ENCODE assay signal across 20 cellular contexts in the genomic region with DNA sequence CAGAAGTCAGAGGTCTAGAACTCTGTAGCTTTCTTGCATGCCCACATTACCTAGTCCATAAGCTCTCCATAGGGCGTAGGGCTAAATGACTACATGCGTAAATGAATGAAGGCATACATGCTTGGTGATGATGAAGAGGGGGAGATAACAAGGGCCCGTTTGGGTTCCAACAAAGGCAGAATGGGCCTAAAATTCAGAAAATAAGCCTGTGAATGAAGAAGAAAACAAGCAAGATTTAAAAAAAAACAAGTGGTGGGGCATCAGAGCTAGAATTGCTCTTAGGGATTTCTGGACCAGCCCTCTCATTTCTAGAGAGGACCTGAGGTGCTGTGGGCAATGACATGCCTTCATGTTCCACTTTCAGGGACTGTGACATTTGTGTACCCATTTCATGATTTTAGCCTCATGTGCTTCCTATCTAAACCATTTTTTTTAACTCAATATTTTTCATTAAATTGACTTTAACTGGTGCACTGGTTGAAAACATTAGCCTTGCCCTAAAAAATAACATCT. TPM values are rescaled to one million over a fixed set of nuclear protein-coding genes. Genes with fewer than 3 reads are reported as not detected.
DNase-seq lines count a peak whose midpoint lies in the region; ATAC-seq and TF ChIP-seq lines count a peak whose summit lies in the region.
"Had no signal": no experiment of that assay in that cellular context is flagged by ENCODE, and none has a peak within 500 bp of the region (broad histone marks: within the 10 kb centered on the region; RNA-seq: fewer than 3 reads in every experiment).

No MANE protein-coding gene starts in this region.

- no peaks in the 10 kb centered on the region for H3K27me3 ChIP-seq in MM.1S (replicated peaks; ENCODE audit: insufficient read depth, low read length)
- H3K27me3 ChIP-seq: testis had no signal

- H3K27ac Mint-ChIP-seq in activated CD8-positive, alpha-beta memory T cell treated with anti-CD3 and anti-CD28 coated beads, Interleukin-2, amount 10 ng/mL, durations not matched to agents 7 days and 5 days, result peak overlapping the region; percentile 99
- H3K27ac Mint-ChIP-seq in activated naive CD8-positive, alpha-beta T cell treated with anti-CD3 and anti-CD28 coated beads, Interleukin-2, amount 10 ng/mL, durations not matched to agents 7 days and 5 days, result peak overlapping the region; percentile 90
- H3K27ac Mint-ChIP-seq in progenitor cell of endocrine pancreas (peak overlapping the region; percentile 90), MCF 10A (ENCODE audit: low read depth, unreplicated experiment) (no peak overlapping the region)

- peaks cover 66% of the 10 kb centered on the region for H3K4me1 ChIP-seq in MM.1S (ENCODE audit: low read length)
- H3K4me1 ChIP-seq: parathyroid adenoma, testis had no signal

- H2AFZ ChIP-seq in MM.1S (ENCODE audit: low read length), result no peak overlapping the region
- H2AFZ ChIP-seq: parathyroid adenoma had no signal

- H3K4me3 Mint-ChIP-seq in activated CD8-positive, alpha-beta memory T cell treated with anti-CD3 and anti-CD28 coated beads, Interleukin-2, amount 10 ng/mL, durations not matched to agents 7 days and 5 days, result peak overlapping the region; percentile 68
- peak overlapping the region; percentile 70 for H3K4me3 Mint-ChIP-seq in activated naive CD8-positive, alpha-beta T cell treated with anti-CD3 and anti-CD28 coated beads, Interleukin-2, amount 10 ng/mL, durations not matched to agents 7 days and 5 days
- H3K4me3 Mint-ChIP-seq in progenitor cell of endocrine pancreas (ENCODE audit: low read depth) (no peak overlapping the region), MCF 10A (ENCODE audit: unreplicated experiment) (no peak overlapping the region)

- DNase-seq in activated CD8-positive, alpha-beta memory T cell treated with anti-CD3 and anti-CD28 coated beads, Interleukin-2, amount 10 ng/mL, durations not matched to agents 7 days and 5 days, result peak; percentile 71
- no peak for DNase-seq in activated CD8-positive, alpha-beta memory T cell treated with anti-CD3 and anti-CD28 coated beads, Interleukin-2, amount 50 U/mL, for 48 hours
- DNase-seq in MM.1S, result no peak
- no peak for DNase-seq in activated naive CD8-positive, alpha-beta T cell treated with anti-CD3 and anti-CD28 coated beads, Interleukin-2, amount 10 ng/mL, durations not matched to agents 7 days and 5 days
- DNase-seq in progenitor cell of endocrine pancreas (ENCODE audit: low spot score, unreplicated experiment), result no peak
- DNase-seq in dedifferentiated amniotic fluid mesenchymal stem cell (ENCODE audit: extremely low spot score), result no peak
- no peak for DNase-seq in erythroblast (lab: John Stamatoyannopoulos, UW)
- DNase-seq in MCF 10A (ENCODE audit: unreplicated experiment), result no peak
- DNase-seq: activated CD8-positive, alpha-beta memory T cell treated with anti-CD3 and anti-CD28 coated beads for 24 hours; Caco-2; cerebellar nuclear complex; GF-D8; kidney glomerular epithelial cell; NCI-H1436; NCI-H2227 treated with DMSO at 0.1 percent for 48 hours; SHP77 treated with DMSO at 0.1 percent for 48 hours; stimulated activated CD4-positive, alpha-beta T cell treated with anti-CD3 and anti-CD28 coated beads, Interleukin-12 subunit alpha, Interleukin-12 subunit beta, amount 100 ng/mL, for 4 hours; T1000; testis had no signal

- TF ChIP-seq CTCF in MM.1S (IDR thresholded peaks at IDR 0.05; ENCODE audit: low read length) (no peak), progenitor cell of endocrine pancreas (IDR thresholded peaks at IDR 0.05; ENCODE audit: unreplicated experiment) (no peak), MCF 10A (IDR thresholded peaks at IDR 0.05; ENCODE audit: unreplicated experiment) (no peak)

- H3K4me3 ChIP-seq in MM.1S (ENCODE audit: low read length), result peak overlapping the region; percentile 65
- H3K4me3 ChIP-seq: testis had no signal

- no peaks in the 10 kb centered on the region for H3K9me3 ChIP-seq in MM.1S (replicated peaks; ENCODE audit: insufficient read depth, low read length)
- H3K9me3 ChIP-seq: Caco-2, testis had no signal

- H4K20me1 ChIP-seq in MM.1S (ENCODE audit: insufficient read depth, low read length), result no peaks in the 10 kb centered on the region

- peaks cover 98% of the 10 kb centered on the region for H3K79me2 ChIP-seq in MM.1S (ENCODE audit: low read length)
- H3K79me2 ChIP-seq: parathyroid adenoma had no signal

- no peaks in the 10 kb centered on the region for H3K27me3 Mint-ChIP-seq in activated CD8-positive, alpha-beta memory T cell treated with anti-CD3 and anti-CD28 coated beads, Interleukin-2, amount 10 ng/mL, durations not matched to agents 7 days and 5 days
- no peaks in the 10 kb centered on the region for H3K27me3 Mint-ChIP-seq in activated naive CD8-positive, alpha-beta T cell treated with anti-CD3 and anti-CD28 coated beads, Interleukin-2, amount 10 ng/mL, durations not matched to agents 7 days and 5 days
- H3K27me3 Mint-ChIP-seq in progenitor cell of endocrine pancreas, result no peaks in the 10 kb centered on the region
- no peaks in the 10 kb centered on the region for H3K27me3 Mint-ChIP-seq in MCF 10A (ENCODE audit: insufficient read depth, unreplicated experiment)

- POLR2A ChIA-PET in activated naive CD8-positive, alpha-beta T cell treated with anti-CD3 and anti-CD28 coated beads, Interleukin-2, amount 10 ng/mL, durations not matched to agents 7 days and 5 days (lab: Charles Lee), result interaction anchor here (1.0 to 2.5 kb wide), 5 partner anchors 10 to 40 kb away, joined by 3 to 15 read pairs (median 6); a partner anchor contains a TSS
- POLR2A ChIA-PET in MCF 10A (lab: Yijun Ruan, JAX), result no interaction called here

- no peaks in the 10 kb centered on the region for H3K36me3 ChIP-seq in MM.1S (replicated peaks; ENCODE audit: insufficient read depth, low read length)

- intact Hi-C loops in MCF 10A (cut with micrococcal nuclease), result no loop called here

- CTCF ChIA-PET in activated CD8-positive, alpha-beta memory T cell treated with anti-CD3 and anti-CD28 coated beads, Interleukin-2, amount 10 ng/mL, durations not matched to agents 7 days and 5 days (lab: Charles Lee), result interaction anchor here (0.7 to 3.4 kb wide), 8 partner anchors 7 to 140 kb away, joined by 3 to 28 read pairs (median 6); no protein-coding TSS in a partner anchor
- CTCF ChIA-PET in MCF 10A (lab: Yijun Ruan, JAX), result no interaction called here

- H3F3A ChIP-seq in MM.1S (ENCODE audit: insufficient read depth, low read length), result peaks cover 98% of the 10 kb centered on the region

- peaks cover 83% of the 10 kb centered on the region for H3K4me1 Mint-ChIP-seq in activated CD8-positive, alpha-beta memory T cell treated with anti-CD3 and anti-CD28 coated beads, Interleukin-2, amount 10 ng/mL, durations not matched to agents 7 days and 5 days
- peaks cover 70% of the 10 kb centered on the region for H3K4me1 Mint-ChIP-seq in activated naive CD8-positive, alpha-beta T cell treated with anti-CD3 and anti-CD28 coated beads, Interleukin-2, amount 10 ng/mL, durations not matched to agents 7 days and 5 days
- peaks cover 49% of the 10 kb centered on the region for H3K4me1 Mint-ChIP-seq in progenitor cell of endocrine pancreas (ENCODE audit: low read depth)
- peaks cover 15% of the 10 kb centered on the region for H3K4me1 Mint-ChIP-seq in MCF 10A (ENCODE audit: insufficient read depth, unreplicated experiment)

- H3K9me3 Mint-ChIP-seq in activated CD8-positive, alpha-beta memory T cell treated with anti-CD3 and anti-CD28 coated beads, Interleukin-2, amount 10 ng/mL, durations not matched to agents 7 days and 5 days (ENCODE audit: low read depth), result no peaks in the 10 kb centered on the region
- no peaks in the 10 kb centered on the region for H3K9me3 Mint-ChIP-seq in activated naive CD8-positive, alpha-beta T cell treated with anti-CD3 and anti-CD28 coated beads, Interleukin-2, amount 10 ng/mL, durations not matched to agents 7 days and 5 days
- H3K9me3 Mint-ChIP-seq in progenitor cell of endocrine pancreas (ENCODE audit: low read depth), result peaks cover 7% of the 10 kb centered on the region
- H3K9me3 Mint-ChIP-seq in MCF 10A (ENCODE audit: unreplicated experiment), result no peaks in the 10 kb centered on the region

- ATAC-seq in activated CD8-positive, alpha-beta memory T cell treated with anti-CD3 and anti-CD28 coated beads, Interleukin-2, amount 10 ng/mL, durations not matched to agents 7 days and 5 days, result no peak
- no peak for ATAC-seq in activated naive CD8-positive, alpha-beta T cell treated with anti-CD3 and anti-CD28 coated beads, Interleukin-2, amount 10 ng/mL, durations not matched to agents 7 days and 5 days (ENCODE audit: low read depth)

- peak overlapping the region; percentile 100 for H3K27ac ChIP-seq in MM.1S (ENCODE audit: low read length)
- H3K27ac ChIP-seq: parathyroid adenoma, testis had no signal

- TF ChIP-seq POLR2A in erythroblast (IDR thresholded peaks at IDR 0.05; ENCODE audit: low read length), result no peak

- no peaks in the 10 kb centered on the region for H3K9me2 ChIP-seq in MM.1S (replicated peaks; ENCODE audit: insufficient read depth, low read length)

- BruUV-seq in MCF 10A (replicated peaks; lab: Mats Ljungman, UMichigan), result no TSS peak

- peak overlapping the region; percentile 96 for H3K9ac ChIP-seq in MM.1S (ENCODE audit: low read length)
- H3K9ac ChIP-seq: parathyroid adenoma had no signal

- H3K4me2 ChIP-seq in MM.1S (ENCODE audit: low read depth, low read length), result peak overlapping the region; percentile 89

- H3K36me3 Mint-ChIP-seq in activated CD8-positive, alpha-beta memory T cell treated with anti-CD3 and anti-CD28 coated beads, Interleukin-2, amount 10 ng/mL, durations not matched to agents 7 days and 5 days, result peaks cover 46% of the 10 kb centered on the region
- H3K36me3 Mint-ChIP-seq in activated naive CD8-positive, alpha-beta T cell treated with anti-CD3 and anti-CD28 coated beads, Interleukin-2, amount 10 ng/mL, durations not matched to agents 7 days and 5 days, result peaks cover 26% of the 10 kb centered on the region
- H3K36me3 Mint-ChIP-seq in progenitor cell of endocrine pancreas (ENCODE audit: insufficient read depth) (peaks cover 7% of the 10 kb centered on the region), MCF 10A (ENCODE audit: insufficient read depth, unreplicated experiment) (no peaks in the 10 kb centered on the region)

RNA-seq across cellular contexts. Expression of a gene that starts 12.1 kb away (rescaled TPM):
- 10 to 100 TPM; 66.9 to 67.5 TPM for total RNA-seq in activated CD8-positive, alpha-beta memory T cell treated with anti-CD3 and anti-CD28 coated beads, Interleukin-2, amount 10 ng/mL, durations not matched to agents 7 days and 5 days
- total RNA-seq in activated naive CD8-positive, alpha-beta T cell treated with anti-CD3 and anti-CD28 coated beads, Interleukin-2, amount 10 ng/mL, durations not matched to agents 7 days and 5 days, result 10 to 100 TPM; 23.9 to 25.5 TPM
- total RNA-seq in progenitor cell of endocrine pancreas, result 14.8 and 16.0 TPM in 2 replicates
- not detected in 2 replicates for total RNA-seq in MCF 10A (2022)

Comparison
In these comparisons a context has a peak if more than half of its experiments do, and no peak if none do; other contexts are left out.
1. H3K4me3 Mint-ChIP-seq: peak in activated CD8-positive, alpha-beta memory T cell treated with anti-CD3 and anti-CD28 coated beads, Interleukin-2, amount 10 ng/mL, durations not matched to agents 7 days and 5 days (single experiment) and activated naive CD8-positive, alpha-beta T cell treated with anti-CD3 and anti-CD28 coated beads, Interleukin-2, amount 10 ng/mL, durations not matched to agents 7 days and 5 days (single experiment); none in progenitor cell of endocrine pancreas (single experiment) and MCF 10A (single experiment).
2. RNA of a gene that starts 12.1 kb away (total RNA-seq): 66.9 to 67.5 TPM in activated CD8-positive, alpha-beta memory T cell treated with anti-CD3 and anti-CD28 coated beads, Interleukin-2, amount 10 ng/mL, durations not matched to agents 7 days and 5 days, 23.9 to 25.5 TPM in activated naive CD8-positive, alpha-beta T cell treated with anti-CD3 and anti-CD28 coated beads, Interleukin-2, amount 10 ng/mL, durations not matched to agents 7 days and 5 days and 14.8 to 16.0 TPM in progenitor cell of endocrine pancreas; not detected in MCF 10A; every median in the first group is over 10 times any median in the second.